In genomic region chr6:21067521-21067920, GRCh38 we compare ENCODE assay signal across 1 cellular context.
TF ChIP-seq lines count a peak whose summit lies in the region.

No MANE protein-coding gene starts in this region.

TF ChIP-seq in K562, 482 proteins besides CTCF, POLR2A, EP300 and RAD21 (continued from another document and continues in another):
- no peak for TF ChIP-seq ZNF592 (IDR thresholded peaks at IDR 0.05)
- peak; percentile 45; the same call in 1 of the 2 replicates for TF ChIP-seq SMARCE1 (IDR thresholded peaks at IDR 0.05)
- TF ChIP-seq NFE2 (IDR thresholded peaks at IDR 0.05; ENCODE audit: low read depth), result peak; percentile 68
- TF ChIP-seq ZBTB9 (CRISPR knock-in tag; IDR thresholded peaks at IDR 0.05), result no peak
- TF ChIP-seq NEUROD1 (IDR thresholded peaks at IDR 0.05; ENCODE audit: borderline replicate concordance, low read depth, low read length, partially characterized antibody), result no peak
- no peak for TF ChIP-seq ZNF589 (CRISPR knock-in tag; IDR thresholded peaks at IDR 0.05; ENCODE audit: low read depth)
- no peak for TF ChIP-seq ETV1 (tag; conservative IDR thresholded peaks at IDR 0.05; ENCODE audit: low read depth)
- no peak for TF ChIP-seq ZNF436 (CRISPR knock-in tag; IDR thresholded peaks at IDR 0.05)
- no peak for TF ChIP-seq TGIF2 (CRISPR knock-in tag; IDR thresholded peaks at IDR 0.05)
- no peak for TF ChIP-seq ATF1 (CRISPR knock-in tag; IDR thresholded peaks at IDR 0.05)
- no peak for TF ChIP-seq ATF1 (tag; IDR thresholded peaks at IDR 0.05)
- 0 out of 2 replicates have a peak, but pooled peaks have one; percentile 34 for TF ChIP-seq NFATC3 (IDR thresholded peaks at IDR 0.05)
- TF ChIP-seq CHD2 (IDR thresholded peaks at IDR 0.05; ENCODE audit: low read depth, low read length), result no peak
- no peak for TF ChIP-seq EWSR1 (IDR thresholded peaks at IDR 0.05; ENCODE audit: borderline replicate concordance, low read depth, partially characterized antibody)
- TF ChIP-seq GTF2A2 (tag; IDR thresholded peaks at IDR 0.05), result no peak
- TF ChIP-seq JUNB (CRISPR knock-in tag; conservative IDR thresholded peaks at IDR 0.05), result no peak
- TF ChIP-seq SNAPC5 (CRISPR knock-in tag; IDR thresholded peaks at IDR 0.05), result no peak
- TF ChIP-seq ZNF121 (CRISPR knock-in tag; conservative IDR thresholded peaks at IDR 0.05), result no peak
- TF ChIP-seq ZNF431 (CRISPR knock-in tag; IDR thresholded peaks at IDR 0.05), result no peak
- TF ChIP-seq ZSCAN32 (CRISPR knock-in tag; IDR thresholded peaks at IDR 0.05), result no peak
- peak; percentile 92 for TF ChIP-seq ZNF316 (IDR thresholded peaks at IDR 0.05)
- TF ChIP-seq SMC3 (conservative IDR thresholded peaks at IDR 0.05; ENCODE audit: insufficient read depth, low read depth, low read length), result no peak
- no peak for TF ChIP-seq SRSF1 (IDR thresholded peaks at IDR 0.05; ENCODE audit: low read depth, low read length)
- no peak for TF ChIP-seq ZNF780A (CRISPR knock-in tag; IDR thresholded peaks at IDR 0.05)
- TF ChIP-seq ARID4B (CRISPR knock-in tag; IDR thresholded peaks at IDR 0.05), result no peak
- TF ChIP-seq ZNF584 (CRISPR knock-in tag; IDR thresholded peaks at IDR 0.05; ENCODE audit: low read depth), result no peak
- TF ChIP-seq CBFA2T2 (conservative IDR thresholded peaks at IDR 0.05), result no peak
- TF ChIP-seq HMG20B (CRISPR knock-in tag; IDR thresholded peaks at IDR 0.05), result no peak
- no peak for TF ChIP-seq ZBTB33 (CRISPR knock-in tag; IDR thresholded peaks at IDR 0.05)
- TF ChIP-seq TFAP4 (CRISPR knock-in tag; IDR thresholded peaks at IDR 0.05; ENCODE audit: borderline replicate concordance), result no peak
- TF ChIP-seq MITF (IDR thresholded peaks at IDR 0.05), result no peak
- no peak for TF ChIP-seq ZNF23 (CRISPR knock-in tag; IDR thresholded peaks at IDR 0.05)
- 0 out of 2 replicates have a peak, but pooled peaks have one; percentile 54 for TF ChIP-seq ARID3A (IDR thresholded peaks at IDR 0.05; ENCODE audit: borderline replicate concordance, low read depth, low read length)
- no peak for TF ChIP-seq HDAC3 (IDR thresholded peaks at IDR 0.05; ENCODE audit: borderline replicate concordance, partially characterized antibody)
- no peak for TF ChIP-seq ETS1 (conservative IDR thresholded peaks at IDR 0.05; ENCODE audit: control insufficient read depth, low read depth, low read length)
- no peak for TF ChIP-seq ZBTB11 (CRISPR knock-in tag; IDR thresholded peaks at IDR 0.05)
